26 cellular contexts compared by ENCODE assay signal in genomic region chr1:178912597-178912996, GRCh38. TPM values are rescaled to one million over a fixed set of nuclear protein-coding genes. Genes with fewer than 3 reads are reported as not detected.
"Had no signal": no experiment of that assay in that cellular context is flagged by ENCODE, and none has a peak within 500 bp of the region (broad histone marks: within the 10 kb centered on the region; RNA-seq: fewer than 3 reads in every experiment).

No MANE protein-coding gene starts in this region.

- H3K4me3 Mint-ChIP-seq: immature natural killer cell, nephron had no signal

- H3K27me3 ChIP-seq: dorsolateral prefrontal cortex, gastroesophageal sphincter, right lobe of liver, spleen, testis, tibial nerve, upper lobe of right lung, vagina had no signal

- H3K27ac ChIP-seq: coronary artery, dorsolateral prefrontal cortex, gastroesophageal sphincter, parathyroid adenoma, prostate gland, right lobe of liver, spleen, testis, tibial nerve, upper lobe of right lung, vagina had no signal

- ATAC-seq: gastroesophageal sphincter, left colon, left ventricle myocardium superior, right lobe of liver, upper lobe of right lung had no signal

- H3K9ac ChIP-seq: parathyroid adenoma had no signal

- H3K4me1 ChIP-seq: parathyroid adenoma, prostate gland, spleen, testis, upper lobe of right lung, vagina had no signal

- H3K27ac Mint-ChIP-seq: immature natural killer cell, nephron had no signal

- H3K27me3 Mint-ChIP-seq: naive B cell had no signal

- H3K9me3 ChIP-seq: gastroesophageal sphincter, prostate gland, right lobe of liver, testis, tibial nerve, upper lobe of right lung, vagina had no signal

- H3K36me3 ChIP-seq: prostate gland, upper lobe of right lung had no signal

- H3K4me1 Mint-ChIP-seq: immature natural killer cell, nephron had no signal

- H3K4me3 ChIP-seq: coronary artery, dorsolateral prefrontal cortex, gastroesophageal sphincter, lung, prostate gland, right lobe of liver, spleen, testis, tibial nerve, upper lobe of right lung, vagina had no signal

- H2AFZ ChIP-seq: parathyroid adenoma had no signal

- DNase-seq: dorsolateral prefrontal cortex; effector CD8-positive, alpha-beta T cell; foreskin fibroblast; immature natural killer cell; left colon; left ventricle myocardium superior; mesendoderm; naive B cell; occipital lobe; right lobe of liver; spleen; stimulated activated CD4-positive, alpha-beta T cell treated with anti-CD3 and anti-CD28 coated beads, Interleukin-15, amount 100 ng/mL, for 24 hours; stimulated activated CD4-positive, alpha-beta T cell treated with anti-CD3 and anti-CD28 coated beads, Interleukin-1b, Interleukin-23, amount 100 ng/mL, for 48 hours; stimulated activated CD4-positive, alpha-beta T cell treated with anti-CD3 and anti-CD28 coated beads, Interleukin-4, amount 100 ng/mL, for 24 hours; stimulated activated naive CD4-positive, alpha-beta T cell; testis; upper lobe of right lung had no signal

RNA-seq across cellular contexts. Expression of gene ANGPTL1, which starts 41.7 kb away (rescaled TPM):
- total RNA-seq: kidney epithelial cell had no signal
- polyA plus RNA-seq: immature natural killer cell had no signal
